8 cellular contexts compared by ENCODE assay signal in the genomic region with DNA sequence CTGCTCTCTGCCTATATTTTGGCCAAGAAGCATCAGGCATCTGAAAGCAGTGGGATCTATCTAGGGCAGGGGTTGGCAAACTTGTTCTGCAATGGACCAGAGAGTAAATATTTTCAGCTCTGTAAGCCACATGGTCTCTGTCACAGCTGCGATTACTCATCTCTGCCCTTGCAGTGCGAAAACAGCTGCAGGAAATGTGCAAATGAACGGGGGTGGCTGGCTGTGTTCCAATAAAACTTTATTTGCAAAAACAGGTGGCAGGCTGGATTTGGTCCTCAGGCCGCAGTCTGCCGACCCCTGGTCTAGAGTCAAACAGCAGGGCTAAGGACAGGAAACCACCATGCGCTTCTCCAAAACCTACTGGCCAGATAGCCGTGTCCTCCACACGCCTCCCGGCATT. TPM values are rescaled to one million over a fixed set of nuclear protein-coding genes. Genes with fewer than 3 reads are reported as not detected.
DNase-seq lines count a peak whose midpoint lies in the region; ATAC-seq and TF ChIP-seq lines count a peak whose summit lies in the region.

No MANE protein-coding gene starts in this region.

- H3K9ac ChIP-seq in Karpas-422 (ENCODE audit: low read length) = no peak overlapping the region

- DNase-seq in Daoy (ENCODE audit: low read depth) (peak; percentile 60), Karpas-422 (peak; percentile 72), esophagus muscularis mucosa (ENCODE audit: extremely low spot score) (peak; percentile 93), sigmoid colon (peak; percentile 91), NCI-H2081 treated with DMSO at 0.1 percent for 48 hours (lab: John Stamatoyannopoulos, UW) (no peak)
- DNase-seq in stimulated activated CD4-positive, alpha-beta T cell treated with anti-CD3 and anti-CD28 coated beads, Interleukin-12 subunit alpha, Interleukin-12 subunit beta, amount 100 ng/mL, for 4 hours = no peak
- DNase-seq in activated CD4-positive, alpha-beta T cell treated with anti-CD3 and anti-CD28 coated beads, Interleukin-2, amount 50 U/mL, for 4 hours = no peak

- H3K27me3 ChIP-seq in Karpas-422 (ENCODE audit: low read length) = no peaks in the 10 kb centered on the region
- no peaks in the 10 kb centered on the region for H3K27me3 ChIP-seq in esophagus muscularis mucosa
- H3K27me3 ChIP-seq in sigmoid colon = no peaks in the 10 kb centered on the region

- peak; percentile 92 for ATAC-seq in GM21447 (IDR thresholded peaks at IDR 0.05; ENCODE audit: unreplicated experiment)

- H3K27ac ChIP-seq in Karpas-422 (ENCODE audit: low read length) = peak overlapping the region; percentile 35; the same call in 1 of the 2 replicates
- peak overlapping the region; percentile 83 to 86 (median 86) for H3K27ac ChIP-seq in esophagus muscularis mucosa (replicated peaks in 1 of 4)
- peak overlapping the region; percentile 75 to 82 (median 78) for H3K27ac ChIP-seq in sigmoid colon

- no peak overlapping the region for H2AFZ ChIP-seq in Karpas-422 (ENCODE audit: low read length)

- no peak overlapping the region for H3K4me2 ChIP-seq in Karpas-422 (ENCODE audit: low read depth, low read length, poor library complexity, severe bottlenecking)

- TF ChIP-seq CTCF in esophagus muscularis mucosa (IDR thresholded peaks at IDR 0.05) (no peak), sigmoid colon (IDR thresholded peaks at IDR 0.05) (no peak)

- H3K4me3 ChIP-seq in Karpas-422 (ENCODE audit: low read length) (no peak overlapping the region), esophagus muscularis mucosa (no peak overlapping the region), sigmoid colon (no peak overlapping the region)

- no peaks in the 10 kb centered on the region for H3K36me3 ChIP-seq in Karpas-422 (ENCODE audit: insufficient read depth, low read length)
- H3K36me3 ChIP-seq in esophagus muscularis mucosa = peaks cover 22 to 75% (median 49%) of the 10 kb centered on the region in 4 donors
- H3K36me3 ChIP-seq in sigmoid colon = peaks cover 21 to 48% (median 34%) of the 10 kb centered on the region in 4 donors

- WGBS in esophagus muscularis mucosa = 61% methylated on average over 6 of the region's 9 CpGs
- 62 to 72% methylated on average over 9 of the region's 9 CpGs for WGBS in sigmoid colon, 2 donors

- intact Hi-C loops in esophagus muscularis mucosa (cut with DNase I) = no loop called here
- intact Hi-C loops in sigmoid colon (cut with DNase I) = loop anchor here (1.0 to 2.0 kb wide), 2 partner anchors 71 to 117 kb away; no protein-coding TSS in a partner anchor

- no peaks in the 10 kb centered on the region for H3K9me2 ChIP-seq in Karpas-422 (replicated peaks; ENCODE audit: insufficient read depth, low read length)

- no peak for TF ChIP-seq EP300 in esophagus muscularis mucosa (IDR thresholded peaks at IDR 0.05)
- peak in 2 of 4 donors; percentile 45 to 85 for TF ChIP-seq EP300 in sigmoid colon (IDR thresholded peaks at IDR 0.05)

- no peaks in the 10 kb centered on the region for H3K79me2 ChIP-seq in Karpas-422 (ENCODE audit: low read length)

- no peaks in the 10 kb centered on the region for H3K9me3 ChIP-seq in Karpas-422 (ENCODE audit: low read length)
- no peaks in the 10 kb centered on the region for H3K9me3 ChIP-seq in esophagus muscularis mucosa
- H3K9me3 ChIP-seq in sigmoid colon = no peaks in the 10 kb centered on the region

- TF ChIP-seq POLR2A in esophagus muscularis mucosa (IDR thresholded peaks at IDR 0.05; ENCODE audit: low read depth) (no peak), sigmoid colon (IDR thresholded peaks at IDR 0.05) (no peak)

- no peaks in the 10 kb centered on the region for H4K20me1 ChIP-seq in Karpas-422 (ENCODE audit: insufficient read depth, low read depth, low read length)

- peaks cover 17% of the 10 kb centered on the region for H3K4me1 ChIP-seq in Karpas-422 (ENCODE audit: low read length)
- H3K4me1 ChIP-seq in esophagus muscularis mucosa = peaks cover 37 to 55% (median 52%) of the 10 kb centered on the region in 4 donors
- H3K4me1 ChIP-seq in sigmoid colon = peaks cover 0 to 46% (median 41%) of the 10 kb centered on the region in 4 donors

RNA-seq across cellular contexts. Expression of gene ACOX3, which starts 48.6 kb away (rescaled TPM):
- 12.2 and 13.4 TPM in 2 replicates for total RNA-seq in Daoy (2014; rRNA removed; shearing (Covaris generic))
- 7.8 and 17.6 TPM in 2 replicates for total RNA-seq in Karpas-422 (2014; rRNA removed; shearing (Covaris generic); ENCODE audit: low replicate concordance)
- 10 to 100 TPM; 32.0 to 77.2 (median 43.8) TPM for total RNA-seq in esophagus muscularis mucosa
- 10 to 100 TPM; 24.8 to 51.0 (median 29.4) TPM for total RNA-seq in sigmoid colon
- polyA plus RNA-seq in sigmoid colon = 10 to 100 TPM in 2 of 3 donors, 1 to 10 TPM in 1; 8.4 to 18.0 (median 16.9) TPM

RNA-seq across cellular contexts. Expression of gene TRMT44, which starts 48.6 kb away (rescaled TPM):
- 14.0 and 19.5 TPM in 2 replicates for total RNA-seq in Daoy (2014; rRNA removed; shearing (Covaris generic))
- 14.1 and 16.2 TPM in 2 replicates for total RNA-seq in Karpas-422 (2014; rRNA removed; shearing (Covaris generic); ENCODE audit: low replicate concordance)
- total RNA-seq in esophagus muscularis mucosa (10 to 100 TPM; 14.6 to 21.6 (median 19.4) TPM), sigmoid colon (10 to 100 TPM; 14.2 to 29.1 (median 17.0) TPM)
- 1 to 10 TPM; 2.1 to 7.0 (median 5.4) TPM for polyA plus RNA-seq in sigmoid colon

Comparison
In these comparisons a context has a peak if more than half of its experiments do, and no peak if none do; other contexts are left out.
1. DNase-seq: peak in Daoy (single experiment), Karpas-422 (single experiment), esophagus muscularis mucosa (single experiment) and sigmoid colon (single experiment); none in stimulated activated CD4-positive, alpha-beta T cell treated with anti-CD3 and anti-CD28 coated beads, Interleukin-12 subunit alpha, Interleukin-12 subunit beta, amount 100 ng/mL, for 4 hours (single experiment), NCI-H2081 treated with DMSO at 0.1 percent for 48 hours (single experiment) and activated CD4-positive, alpha-beta T cell treated with anti-CD3 and anti-CD28 coated beads, Interleukin-2, amount 50 U/mL, for 4 hours (0 of 2).
2. H3K27ac ChIP-seq: peak in every context shown above with its lines; median percentile 86 in esophagus muscularis mucosa; 78 in sigmoid colon; 35 in Karpas-422.